ENCODE assay signal across 32 cellular contexts in the genomic region with DNA sequence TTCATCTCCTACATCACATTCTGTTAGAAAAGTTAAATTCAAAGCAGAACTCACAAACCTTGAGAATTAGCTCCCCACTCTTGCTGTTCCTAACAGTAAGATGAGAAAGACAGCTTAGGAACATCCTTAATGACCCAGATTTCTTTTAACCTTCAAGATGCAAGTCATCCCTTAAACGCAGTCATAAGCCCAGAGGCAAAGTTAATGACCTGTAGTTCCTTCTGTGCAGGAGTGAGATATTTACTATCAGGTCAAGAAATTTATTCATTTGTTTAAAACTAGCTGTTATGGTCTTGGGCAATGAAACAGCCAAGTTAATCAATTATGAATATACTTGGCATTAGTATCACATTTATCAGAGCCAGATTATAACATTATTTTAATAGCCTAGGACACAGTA. TPM values are rescaled to one million over a fixed set of nuclear protein-coding genes. Genes with fewer than 3 reads are reported as not detected.
DNase-seq lines count a peak whose midpoint lies in the region; ATAC-seq, FAIRE-seq and TF ChIP-seq lines count a peak whose summit lies in the region.
"Had no signal": no experiment of that assay in that cellular context is flagged by ENCODE, and none has a peak within 500 bp of the region (broad histone marks: within the 10 kb centered on the region; RNA-seq: fewer than 3 reads in every experiment).

No MANE protein-coding gene starts in this region.

- no peaks in the 10 kb centered on the region for H4K20me1 ChIP-seq in MM.1S (ENCODE audit: insufficient read depth, low read length)

- ATAC-seq in thoracic aorta (ENCODE audit: insufficient number of reproducible peaks, low FRiP score, low read depth): no peak
- ATAC-seq in GM21447 (IDR thresholded peaks at IDR 0.05; ENCODE audit: unreplicated experiment): no peak
- ATAC-seq: activated CD4-positive, alpha-beta T cell treated with anti-CD3 and anti-CD28 coated beads for 36 hours; left ventricle myocardium superior; sciatic nerve had no signal

- H3K4me1 ChIP-seq in thoracic aorta (ENCODE audit: control insufficient read depth in 1 of 2, low read depth in 2 of 2) (peaks cover 51 to 71% of the 10 kb centered on the region in 2 donors), MM.1S (ENCODE audit: low read length) (peaks cover 20% of the 10 kb centered on the region), A673 (ENCODE audit: insufficient read depth, low read length, poor library complexity, severe bottlenecking) (peaks cover 11% of the 10 kb centered on the region), prostate gland (replicated peaks) (peaks cover 7% of the 10 kb centered on the region)
- H3K4me1 ChIP-seq: SJCRH30 had no signal

- TF ChIP-seq CTCF in HFFc6 (IDR thresholded peaks at IDR 0.05) (no peak), bronchial epithelial cell (IDR thresholded peaks at IDR 0.05; ENCODE audit: insufficient read depth, low read length, severe bottlenecking) (no peak), thoracic aorta (IDR thresholded peaks at IDR 0.05) (no peak), MM.1S (IDR thresholded peaks at IDR 0.05; ENCODE audit: low read length) (no peak), A673 (conservative IDR thresholded peaks at IDR 0.05; ENCODE audit: low read depth, low read length) (no peak), prostate gland (IDR thresholded peaks at IDR 0.05) (no peak)

- H3K36me3 ChIP-seq in bronchial epithelial cell (ENCODE audit: control insufficient read depth, insufficient read depth, low read length) (peaks cover 9% of the 10 kb centered on the region), thoracic aorta (peaks cover 22% of the 10 kb centered on the region), MM.1S (replicated peaks; ENCODE audit: insufficient read depth, low read length) (peaks cover 5% of the 10 kb centered on the region; the same call in 1 of the 2 replicates), A673 (ENCODE audit: insufficient read depth, low read length, poor library complexity, severe bottlenecking) (peaks cover 14% of the 10 kb centered on the region), prostate gland (no peaks in the 10 kb centered on the region)

- CTCF ChIA-PET in A673 (lab: Charles Lee): interaction anchor here (0.6 kb wide), 1 partner anchor 55 kb away, joined by 3 read pairs; no protein-coding TSS in a partner anchor

- H3K27ac Mint-ChIP-seq in HFFc6: peak overlapping the region; percentile 13; the same call in 1 of the 2 replicates
- H3K27ac Mint-ChIP-seq: activated CD4-positive, alpha-beta T cell treated with anti-CD3 and anti-CD28 coated beads for 36 hours; IgD-negative memory B cell; immature natural killer cell had no signal

- 39% methylated on average over 1 of the region's 1 CpG for WGBS in prostate gland

- intact Hi-C loops in A673 (cut with micrococcal nuclease; ENCODE audit: unreplicated experiment) (no loop called here), prostate gland (cut with DNase I) (no loop called here)

- peaks cover 22% of the 10 kb centered on the region for H3F3A ChIP-seq in MM.1S (ENCODE audit: insufficient read depth, low read length)

- DNase-seq in HFFc6 (no peak), bronchial epithelial cell (ENCODE audit: low read depth) (peak; percentile 20), kidney tubule cell (ENCODE audit: low spot score) (peak; percentile 68), thoracic aorta (ENCODE audit: low spot score) (no peak), MM.1S (no peak), A673 (ENCODE audit: low spot score) (no peak), prostate gland (ENCODE audit: low spot score) (no peak)
- DNase-seq: activated CD4-positive, alpha-beta T cell treated with anti-CD3 and anti-CD28 coated beads for 36 hours; activated gamma-delta T cell treated with Interleukin-2 at 50 U/mL for 16 hours; activated T-cell treated with anti-CD3 and anti-CD28 coated beads, Interleukin-2, amount 50 U/mL, for 24 hours; Calu3; DMS79; GDM1; immature natural killer cell; left ventricle myocardium superior; NCI-H1048; NCI-H1694; NCI-H446; NCI-H774; posterior cingulate gyrus; RPMI8226; SJCRH30; stimulated activated CD4-positive, alpha-beta T cell treated with anti-CD3 and anti-CD28 coated beads, Interleukin-12 subunit alpha, Interleukin-12 subunit beta, amount 100 ng/mL, for 4 hours; stimulated activated CD4-positive, alpha-beta T cell treated with anti-CD3 and anti-CD28 coated beads, Interleukin-4, amount 100 ng/mL, for 1 hour; SW 1271; upper lobe of left lung had no signal

- H3K9me3 Mint-ChIP-seq in HFFc6: no peaks in the 10 kb centered on the region
- H3K9me3 Mint-ChIP-seq: activated T-cell treated with anti-CD3 and anti-CD28 coated beads, Interleukin-2, amount 50 U/mL, for 24 hours; IgD-negative memory B cell; immature natural killer cell had no signal

- H3K4me2 ChIP-seq in MM.1S (ENCODE audit: low read depth, low read length): no peak overlapping the region

- no peak for TF ChIP-seq POLR2A in prostate gland (IDR thresholded peaks at IDR 0.05)

- peaks cover 33% of the 10 kb centered on the region for H3K36me3 Mint-ChIP-seq in HFFc6 (ENCODE audit: low read depth)

- H3K4me3 ChIP-seq in bronchial epithelial cell (ENCODE audit: low read depth, low read length) (no peak overlapping the region), thoracic aorta (no peak overlapping the region), MM.1S (ENCODE audit: low read length) (no peak overlapping the region), A673 (ENCODE audit: low read depth, low read length, poor library complexity, severe bottlenecking) (no peak overlapping the region), prostate gland (no peak overlapping the region)
- H3K4me3 ChIP-seq: SJCRH30, upper lobe of left lung had no signal

- H3K9me2 ChIP-seq in MM.1S (replicated peaks; ENCODE audit: insufficient read depth, low read length): no peaks in the 10 kb centered on the region

- H3K27ac ChIP-seq in thoracic aorta (peak overlapping the region; percentile 79), MM.1S (ENCODE audit: low read length) (no peak overlapping the region), A673 (ENCODE audit: low read depth, low read length, poor library complexity, severe bottlenecking) (no peak overlapping the region), prostate gland (no peak overlapping the region)
- H3K27ac ChIP-seq: SJCRH30, VCaP had no signal

- H3K79me2 ChIP-seq in MM.1S (ENCODE audit: low read length): peaks cover 44% of the 10 kb centered on the region

- no TSS peak for BruUV-seq in A673 (replicated peaks; lab: Mats Ljungman, UMichigan)

- H2AFZ ChIP-seq in MM.1S (ENCODE audit: low read length): no peak overlapping the region

- peaks cover 44% of the 10 kb centered on the region for H3K4me1 Mint-ChIP-seq in HFFc6 (ENCODE audit: low read depth)

- POLR2A ChIA-PET in A673 (lab: Charles Lee; ENCODE audit: low non-redundant PET): interaction anchor here (0.6 kb wide), 1 partner anchor 614 kb away, joined by 10 read pairs; no protein-coding TSS in a partner anchor

- H3K9me3 ChIP-seq in thoracic aorta (no peaks in the 10 kb centered on the region), MM.1S (replicated peaks; ENCODE audit: insufficient read depth, low read length) (no peaks in the 10 kb centered on the region), A673 (ENCODE audit: low read depth, low read length, poor library complexity, severe bottlenecking) (no peaks in the 10 kb centered on the region), prostate gland (no peaks in the 10 kb centered on the region)
- H3K9me3 ChIP-seq: SJCRH30, upper lobe of left lung had no signal

- H3K27me3 ChIP-seq in bronchial epithelial cell (ENCODE audit: control insufficient read depth, insufficient read depth, low read length) (no peaks in the 10 kb centered on the region), thoracic aorta (replicated peaks; ENCODE audit: insufficient read depth) (no peaks in the 10 kb centered on the region), MM.1S (replicated peaks; ENCODE audit: insufficient read depth, low read length) (no peaks in the 10 kb centered on the region), A673 (replicated peaks; ENCODE audit: insufficient read depth, low read depth, low read length, poor library complexity) (no peaks in the 10 kb centered on the region), prostate gland (replicated peaks; ENCODE audit: insufficient read depth) (no peaks in the 10 kb centered on the region)
- H3K27me3 ChIP-seq: SJCRH30, upper lobe of left lung had no signal

- H3K9ac ChIP-seq in MM.1S (ENCODE audit: low read length): no peak overlapping the region

- H3K4me3 Mint-ChIP-seq in HFFc6: no peak overlapping the region
- H3K4me3 Mint-ChIP-seq: activated CD4-positive, alpha-beta T cell treated with anti-CD3 and anti-CD28 coated beads for 36 hours; activated T-cell treated with anti-CD3 and anti-CD28 coated beads, Interleukin-2, amount 50 U/mL, for 24 hours; IgD-negative memory B cell; immature natural killer cell had no signal

- no peak for FAIRE-seq in bronchial epithelial cell (lab: Jason Lieb, UNC)
- FAIRE-seq: endometrium had no signal

- peaks cover 2% of the 10 kb centered on the region; the same call in 1 of the 2 replicates for H3K27me3 Mint-ChIP-seq in HFFc6 (ENCODE audit: insufficient read depth)
- H3K27me3 Mint-ChIP-seq: activated CD4-positive, alpha-beta T cell treated with anti-CD3 and anti-CD28 coated beads for 36 hours; activated T-cell treated with anti-CD3 and anti-CD28 coated beads, Interleukin-2, amount 50 U/mL, for 24 hours; IgD-negative memory B cell had no signal

RNA-seq across cellular contexts. Expression of gene NXPH3, which starts 37.0 kb away (rescaled TPM):
- 1 to 10 TPM in 5 of 6 experiments, under 1 TPM in 1; 0.59 to 2.3 (median 1.5) TPM for total RNA-seq in HFFc6 (2021; fragmentation: NEBNext Ultra II Directional; extraction: Animal tissue kit (Norgen Biotek cat#: 25700))
- total RNA-seq in bronchial epithelial cell: not detected in 2 replicates
- 100 to 1,000 TPM in 1 of 2 donors, 10 to 100 TPM in 1; 61.7 to 131 TPM for total RNA-seq in thoracic aorta
- 0.21 and 0.46 TPM in 2 replicates for total RNA-seq in A673 (2021)
- total RNA-seq in prostate gland: 10 to 100 TPM in 1 of 2 donors, 1 to 10 TPM in 1; 4.7 to 15.5 TPM
- total RNA-seq: Calu3, myocyte had no signal

Comparison
In these comparisons a context has a peak if more than half of its experiments do, and no peak if none do; other contexts are left out.
1. DNase-seq: peak in bronchial epithelial cell (single experiment) and kidney tubule cell (single experiment); none in HFFc6 (single experiment), thoracic aorta (single experiment), MM.1S (single experiment), A673 (single experiment) and prostate gland (single experiment).
2. H3K27ac ChIP-seq: peak in thoracic aorta (2 of 2); none in MM.1S (single experiment), A673 (single experiment) and prostate gland (0 of 2).